Comparison of ENCODE assay signal across 16 cellular contexts in genomic region chr11:6437993-6438392, GRCh38. TPM values are rescaled to one million over a fixed set of nuclear protein-coding genes. Genes with fewer than 3 reads are reported as not detected.
DNase-seq lines count a peak whose midpoint lies in the region; ATAC-seq and TF ChIP-seq lines count a peak whose summit lies in the region.
"Had no signal": no experiment of that assay in that cellular context is flagged by ENCODE, and none has a peak within 500 bp of the region (broad histone marks: within the 10 kb centered on the region; RNA-seq: fewer than 3 reads in every experiment).

No MANE protein-coding gene starts in this region.

- WGBS in right lobe of liver (ENCODE audit: insufficient coverage, low coverage, low lambda C conversion rate, missing lambda C conversion rate) = 11% methylated on average over 3 of the region's 3 CpGs

- no peak for TF ChIP-seq POLR2A in right lobe of liver (IDR thresholded peaks at IDR 0.05)

- H3K4me1 ChIP-seq in BLaER1 (peaks cover 54% of the 10 kb centered on the region), right lobe of liver (peaks cover 0 to 60% (median 7%) of the 10 kb centered on the region in 4 donors)
- H3K4me1 ChIP-seq: foreskin keratinocyte had no signal

- DNase-seq in GM12865 (ENCODE audit: low read depth) (peak; percentile 17), OCI-M1 (lab: John Stamatoyannopoulos, UW) (peak; percentile 11), right lobe of liver (no peak), ureter (ENCODE audit: low spot score) (no peak), sciatic nerve (ENCODE audit: low spot score) (no peak), HK-2 (ENCODE audit: unreplicated experiment) (no peak)
- DNase-seq: anterior cingulate cortex; foreskin keratinocyte; mammary epithelial cell; NCI-H1105 treated with DMSO at 0.1 percent for 48 hours; NCI-H226; stimulated activated CD4-positive, alpha-beta T cell treated with anti-CD3 and anti-CD28 coated beads, Interleukin-4, amount 100 ng/mL, for 1 hour; upper lobe of left lung had no signal

- H3K9ac ChIP-seq in BLaER1 = no peak overlapping the region

- intact Hi-C loops in right lobe of liver (cut with DNase I) (loop anchor here in 1 of 2 donors (5.0 kb wide), 1 partner anchor 46 kb away; the partner anchor contains the start of gene SMPD1), sciatic nerve (cut with DNase I) (no loop called here)

- H3K27me3 ChIP-seq in BLaER1 (no peaks in the 10 kb centered on the region), right lobe of liver (no peaks in the 10 kb centered on the region)
- H3K27me3 ChIP-seq: foreskin keratinocyte, upper lobe of left lung had no signal

- H3K27ac ChIP-seq in BLaER1 = no peak overlapping the region
- H3K27ac ChIP-seq in right lobe of liver = peak overlapping the region in 1 of 3 donors; percentile 21
- H3K27ac ChIP-seq: foreskin keratinocyte, upper lobe of left lung had no signal

- H3K36me3 ChIP-seq in BLaER1 = no peaks in the 10 kb centered on the region
- H3K36me3 ChIP-seq in right lobe of liver = peaks cover 0 to 35% (median 12%) of the 10 kb centered on the region in 4 donors
- H3K36me3 ChIP-seq: upper lobe of left lung had no signal

- no peak overlapping the region for H3K4me3 ChIP-seq in BLaER1
- no peak overlapping the region for H3K4me3 ChIP-seq in GM12865 (ENCODE audit: low read depth, low read length)
- H3K4me3 ChIP-seq in right lobe of liver = peak overlapping the region; percentile 62 to 79 (median 74)
- H3K4me3 ChIP-seq: upper lobe of left lung had no signal

- H3K9me3 ChIP-seq in BLaER1 (no peaks in the 10 kb centered on the region; the same call in 1 of the 2 replicates), right lobe of liver (no peaks in the 10 kb centered on the region)
- H3K9me3 ChIP-seq: upper lobe of left lung had no signal

- no peak for ATAC-seq in right lobe of liver
- no peak for ATAC-seq in sciatic nerve
- ATAC-seq in HG02759 (IDR thresholded peaks at IDR 0.05; ENCODE audit: unreplicated experiment) = no peak
- ATAC-seq: foreskin keratinocyte, Panc1 had no signal

- H3K4me2 ChIP-seq in BLaER1 = peak overlapping the region; percentile 23

- no peak for TF ChIP-seq CTCF in GM12865 (IDR thresholded peaks at IDR 0.05; ENCODE audit: insufficient read depth, low read depth, low read length, missing control alignments)
- no peak for TF ChIP-seq CTCF in right lobe of liver (IDR thresholded peaks at IDR 0.05)

- H4K20me1 ChIP-seq in BLaER1 = no peaks in the 10 kb centered on the region

RNA-seq across cellular contexts. Expression of gene HPX, which starts 2.8 kb away (rescaled TPM):
- 1,000 to 10,000 TPM; 3,555 to 5,250 (median 4,456) TPM for total RNA-seq in right lobe of liver
- 1.2 TPM for total RNA-seq in ureter
- 2.8 TPM for total RNA-seq in sciatic nerve

RNA-seq across cellular contexts. Expression of gene APBB1, which starts 19.1 kb away (rescaled TPM):
- total RNA-seq in right lobe of liver (1 to 10 TPM; 3.3 to 5.6 (median 3.8) TPM), ureter (24.9 TPM), sciatic nerve (65.5 TPM)

RNA-seq across cellular contexts. Expression of gene TRIM3, which starts 35.7 kb away (rescaled TPM):
- total RNA-seq in right lobe of liver (1 to 10 TPM; 5.0 to 8.9 (median 6.7) TPM), ureter (21.1 TPM), sciatic nerve (24.6 TPM)

RNA-seq across cellular contexts. Expression of gene ARFIP2, which starts 43.1 kb away (rescaled TPM):
- total RNA-seq in right lobe of liver (10 to 100 TPM; 14.6 to 33.3 (median 23.1) TPM), ureter (49.3 TPM), sciatic nerve (35.0 TPM)

RNA-seq across cellular contexts. Expression of gene TIMM10B, which starts 43.3 kb away (rescaled TPM):
- total RNA-seq in right lobe of liver (10 to 100 TPM; 10.3 to 33.9 (median 14.1) TPM), ureter (48.3 TPM), sciatic nerve (51.5 TPM)

Comparison
In these comparisons a context has a peak if more than half of its experiments do, and no peak if none do; other contexts are left out.
1. H3K4me3 ChIP-seq: peak in right lobe of liver (3 of 3); none in BLaER1 (single experiment) and GM12865 (single experiment).
2. DNase-seq: peak in GM12865 (single experiment) and OCI-M1 (single experiment); none in right lobe of liver (0 of 3), ureter (single experiment), sciatic nerve (single experiment) and HK-2 (single experiment).
3. RNA of gene HPX, which starts 2.8 kb away (total RNA-seq): 3,555 to 5,250 TPM in right lobe of liver; 2.8 TPM in sciatic nerve (single experiment) and 1.2 TPM in ureter (single experiment); every median in the first group is over 100 times any median in the second.